8 cellular contexts compared by ENCODE assay signal in the genomic region with DNA sequence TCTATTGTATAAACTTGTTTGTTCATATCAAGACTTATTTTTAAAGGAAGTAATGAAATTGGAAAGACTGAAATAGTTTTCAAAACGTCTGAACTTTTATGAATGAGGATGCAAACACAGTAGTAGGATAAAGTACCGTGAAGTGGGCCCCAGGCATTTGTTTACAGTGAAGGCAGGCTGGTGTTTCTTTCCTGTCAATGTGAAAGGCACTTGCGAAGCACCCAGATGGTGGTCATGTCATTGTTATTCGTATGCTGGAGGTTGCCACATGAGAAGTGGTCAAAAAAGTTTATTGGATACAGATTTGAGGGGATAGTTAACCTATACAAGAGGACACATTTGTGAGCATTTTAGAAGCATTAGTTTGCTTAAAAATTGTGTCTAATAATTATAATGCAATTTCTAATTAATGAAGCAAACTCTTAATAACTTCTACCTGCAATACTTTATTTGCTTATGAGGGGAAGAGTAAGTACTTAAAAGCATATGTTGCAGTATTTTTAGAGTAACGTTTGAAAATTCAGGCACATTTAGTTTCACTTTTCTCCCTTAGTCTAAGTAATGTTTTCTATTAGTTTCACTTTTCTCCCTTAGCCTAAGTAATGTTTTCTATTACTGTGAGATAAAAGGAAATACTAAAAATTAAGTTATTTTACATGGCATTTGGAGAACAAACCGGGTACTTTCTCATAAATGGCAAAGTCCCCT.
A peak's percentile ranks its signal among the peaks of the same experiment; 100 is the strongest.
DNase-seq lines count a peak whose midpoint lies in the region; ATAC-seq and TF ChIP-seq lines count a peak whose summit lies in the region.

No MANE protein-coding gene starts in this region.

- H3K9me1 ChIP-seq in IMR-90 (ENCODE audit: insufficient read depth, low read length): peaks cover 21% of the 10 kb centered on the region

- H3K4me2 ChIP-seq in IMR-90 (ENCODE audit: low read depth, low read length) (peak overlapping the region; percentile 77), osteoblast (ENCODE audit: insufficient read depth, low read length) (peak overlapping the region; percentile 92)

- dilution Hi-C loops in IMR-90 (cut with HindIII; ENCODE audit: low sequenced_read_pairs, unreplicated experiment): no loop called here

- H3K56ac ChIP-seq in IMR-90 (ENCODE audit: extremely low read depth, insufficient read depth, low read length): peak overlapping the region; percentile 58; the same call in 1 of the 2 replicates

- peaks cover 0 to 26% of the 10 kb centered on the region in 2 experiments; a peak in 2 of 4 replicates for H3K79me1 ChIP-seq in IMR-90 (ENCODE audit: low read depth in 1 of 2, low read length in 2 of 2)

- DNase-seq in EH (ENCODE audit: low read depth): peak; percentile 42
- DNase-seq in IMR-90: peak; percentile 33
- no peak for DNase-seq in colonic mucosa
- DNase-seq in osteoblast (ENCODE audit: insufficient read length, low spot score, missing footprints): no peak
- no peak for DNase-seq in COLO668 (lab: John Stamatoyannopoulos, UW; ENCODE audit: unreplicated experiment)
- no peak for DNase-seq in HPDE6-E6E7 (ENCODE audit: extremely low spot score)
- DNase-seq in left lung: no peak

- H4K20me1 ChIP-seq in IMR-90 (ENCODE audit: insufficient read depth, low read length) (no peaks in the 10 kb centered on the region), osteoblast (ENCODE audit: insufficient read depth, low read length) (no peaks in the 10 kb centered on the region)

- peak overlapping the region; percentile 84 for H2BK5ac ChIP-seq in IMR-90 (ENCODE audit: low read depth, low read length, poor library complexity, severe bottlenecking)

- intact Hi-C loops in IMR-90 (cut with micrococcal nuclease): no loop called here
- intact Hi-C loops in colonic mucosa (cut with DNase I): no loop called here
- intact Hi-C loops in left lung (cut with DNase I): no loop called here

- peak overlapping the region; percentile 86; the same call in 1 of the 2 replicates for H4K91ac ChIP-seq in IMR-90 (ENCODE audit: insufficient read depth, low read depth, low read length)

- no peak for TF ChIP-seq RAD21 in IMR-90 (IDR thresholded peaks at IDR 0.05; ENCODE audit: low read length)

- in situ Hi-C loops in IMR-90 (cut with MboI; ENCODE audit: low sequenced_read_pairs): no loop called here

- BruUV-seq in IMR-90 (replicated peaks; lab: Mats Ljungman, UMichigan): no TSS peak

- POLR2A ChIA-PET in IMR-90 (lab: Charles Lee; ENCODE audit: unreplicated experiment): interaction anchor here (0.5 kb wide), 1 partner anchor 451 kb away, joined by 7 read pairs; no protein-coding TSS in a partner anchor

- H3K36me3 ChIP-seq in IMR-90 (ENCODE audit: control insufficient read depth, insufficient read depth, low read length): no peaks in the 10 kb centered on the region
- no peaks in the 10 kb centered on the region for H3K36me3 ChIP-seq in colonic mucosa
- peaks cover 22% of the 10 kb centered on the region for H3K36me3 ChIP-seq in osteoblast (ENCODE audit: insufficient read depth, low read length)
- no peaks in the 10 kb centered on the region for H3K36me3 ChIP-seq in left lung

- H2AK9ac ChIP-seq in IMR-90 (replicated peaks; ENCODE audit: low read depth, low read length, poor library complexity): no peak overlapping the region

- CTCF ChIA-PET in IMR-90 (lab: Yijun Ruan, JAX): interaction anchor here (1.3 kb wide), 1 partner anchor 212 kb away, joined by 3 read pairs; no protein-coding TSS in a partner anchor

- peak overlapping the region; percentile 56 for H2AK5ac ChIP-seq in IMR-90 (ENCODE audit: low read depth, low read length)

- peak overlapping the region; percentile 93 for H3K14ac ChIP-seq in IMR-90 (replicated peaks; ENCODE audit: low read depth, low read length)

- 14% methylated on average over 3 of the region's 6 CpGs; no CpG with 5 or more reads in 1 of the 2 experiments for WGBS in IMR-90 (ENCODE audit: extremely low coverage in 2 of 2, insufficient read length in 1 of 2), 2 experiments

- H3K18ac ChIP-seq in IMR-90 (ENCODE audit: low read depth, low read length): peak overlapping the region; percentile 95; the same call in 1 of the 2 replicates

- TF ChIP-seq CTCF in IMR-90 (conservative IDR thresholded peaks at IDR 0.05; ENCODE audit: low read depth, low read length) (no peak), colonic mucosa (IDR thresholded peaks at IDR 0.05) (no peak), osteoblast (IDR thresholded peaks at IDR 0.05; ENCODE audit: extremely low read depth, low read depth, low read length) (no peak), left lung (IDR thresholded peaks at IDR 0.05) (no peak)

- H3K27me3 ChIP-seq in IMR-90 (ENCODE audit: control insufficient read depth, insufficient read depth, low read length): no peaks in the 10 kb centered on the region
- H3K27me3 ChIP-seq in colonic mucosa: no peaks in the 10 kb centered on the region
- no peaks in the 10 kb centered on the region for H3K27me3 ChIP-seq in osteoblast (ENCODE audit: insufficient read depth, low read length)
- H3K27me3 ChIP-seq in left lung: no peaks in the 10 kb centered on the region

- H3K9ac ChIP-seq in IMR-90 (ENCODE audit: low read depth, low read length) (peak overlapping the region; percentile 49; the same call in 1 of the 2 replicates), colonic mucosa (ENCODE audit: low read depth in 2 of 2, low read length in 2 of 2) (no peak overlapping the region)

- H3K9me3 ChIP-seq in IMR-90 (ENCODE audit: control insufficient read depth, insufficient read depth, low read length) (no peaks in the 10 kb centered on the region), colonic mucosa (no peaks in the 10 kb centered on the region), osteoblast (ENCODE audit: low read depth, low read length) (no peaks in the 10 kb centered on the region), left lung (no peaks in the 10 kb centered on the region)

- H4K5ac ChIP-seq in IMR-90 (ENCODE audit: low read depth, low read length): peak overlapping the region; percentile 89

- ATAC-seq in IMR-90 (ENCODE audit: low read depth) (peak; percentile 59), left lung (no peak), GM21526 (IDR thresholded peaks at IDR 0.05; ENCODE audit: low FRiP score, unreplicated experiment) (no peak)

- H4K8ac ChIP-seq in IMR-90 (ENCODE audit: low read depth in 2 of 2, low read length in 2 of 2): peak overlapping the region; percentile 40 to 84

- H2AFZ ChIP-seq in IMR-90 (replicated peaks; ENCODE audit: low read length, poor library complexity) (peak overlapping the region; percentile 87), osteoblast (ENCODE audit: low read length) (peak overlapping the region; percentile 67)

- peak overlapping the region; percentile 94 for H3K4ac ChIP-seq in IMR-90 (ENCODE audit: low read depth, low read length)

- H3K4me3 ChIP-seq in IMR-90 (ENCODE audit: insufficient read depth, low read depth, low read length): peak overlapping the region; percentile 13; the same call in 1 of the 2 replicates
- no peak overlapping the region for H3K4me3 ChIP-seq in colonic mucosa
- H3K4me3 ChIP-seq in osteoblast (ENCODE audit: insufficient read depth, low read length): peak overlapping the region; percentile 62
- H3K4me3 ChIP-seq in left lung: no peak overlapping the region

- H3K4me1 ChIP-seq in IMR-90 (ENCODE audit: control insufficient read depth, insufficient read depth, low read length) (peaks cover 19% of the 10 kb centered on the region), colonic mucosa (no peaks in the 10 kb centered on the region), osteoblast (ENCODE audit: insufficient read depth, low read length) (peaks cover 42% of the 10 kb centered on the region), left lung (peaks cover 9 to 16% of the 10 kb centered on the region in 2 donors)

- H2BK120ac ChIP-seq in IMR-90 (ENCODE audit: low read depth, low read length): peak overlapping the region; percentile 96

- H3K79me2 ChIP-seq in osteoblast (ENCODE audit: insufficient read depth, low read length): peaks cover 59% of the 10 kb centered on the region

- H3K27ac ChIP-seq in IMR-90 (ENCODE audit: insufficient read depth, low read length) (peak overlapping the region; percentile 86), colonic mucosa (peak overlapping the region; percentile 20), osteoblast (ENCODE audit: low read depth, low read length) (peak overlapping the region; percentile 77), left lung (peak overlapping the region in 1 of 2 donors; percentile 23)

- H2BK20ac ChIP-seq in IMR-90 (ENCODE audit: low read depth, low read length): peak overlapping the region; percentile 96

- H3K23ac ChIP-seq in IMR-90 (ENCODE audit: low read depth, low read length): peak overlapping the region; percentile 92

- H2BK15ac ChIP-seq in IMR-90 (ENCODE audit: low read depth, low read length): peak overlapping the region; percentile 92; the same call in 2 of the 3 replicates

- TF ChIP-seq POLR2A in IMR-90 (IDR thresholded peaks at IDR 0.05; ENCODE audit: low read depth, low read length): no peak

TF ChIP-seq in IMR-90, 13 proteins besides CTCF, POLR2A, EP300 and RAD21 (continues in another document):
- TF ChIP-seq, protein P1, sequence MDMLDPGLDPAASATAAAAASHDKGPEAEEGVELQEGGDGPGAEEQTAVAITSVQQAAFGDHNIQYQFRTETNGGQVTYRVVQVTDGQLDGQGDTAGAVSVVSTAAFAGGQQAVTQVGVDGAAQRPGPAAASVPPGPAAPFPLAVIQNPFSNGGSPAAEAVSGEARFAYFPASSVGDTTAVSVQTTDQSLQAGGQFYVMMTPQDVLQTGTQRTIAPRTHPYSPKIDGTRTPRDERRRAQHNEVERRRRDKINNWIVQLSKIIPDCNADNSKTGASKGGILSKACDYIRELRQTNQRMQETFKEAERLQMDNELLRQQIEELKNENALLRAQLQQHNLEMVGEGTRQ (IDR thresholded peaks at IDR 0.05; ENCODE audit: low read depth, low read length): no peak
- no peak for TF ChIP-seq CHD1 (IDR thresholded peaks at IDR 0.05; ENCODE audit: low read depth, low read length)
- TF ChIP-seq, protein P2, sequence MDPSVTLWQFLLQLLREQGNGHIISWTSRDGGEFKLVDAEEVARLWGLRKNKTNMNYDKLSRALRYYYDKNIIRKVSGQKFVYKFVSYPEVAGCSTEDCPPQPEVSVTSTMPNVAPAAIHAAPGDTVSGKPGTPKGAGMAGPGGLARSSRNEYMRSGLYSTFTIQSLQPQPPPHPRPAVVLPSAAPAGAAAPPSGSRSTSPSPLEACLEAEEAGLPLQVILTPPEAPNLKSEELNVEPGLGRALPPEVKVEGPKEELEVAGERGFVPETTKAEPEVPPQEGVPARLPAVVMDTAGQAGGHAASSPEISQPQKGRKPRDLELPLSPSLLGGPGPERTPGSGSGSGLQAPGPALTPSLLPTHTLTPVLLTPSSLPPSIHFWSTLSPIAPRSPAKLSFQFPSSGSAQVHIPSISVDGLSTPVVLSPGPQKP (IDR thresholded peaks at IDR 0.05; ENCODE audit: borderline replicate concordance, low read depth, low read length): no peak
- no peak for TF ChIP-seq RCOR1 (IDR thresholded peaks at IDR 0.05; ENCODE audit: insufficient replicate concordance, low read length)
- TF ChIP-seq SMC3 (IDR thresholded peaks at IDR 0.05; ENCODE audit: low read depth, low read length): no peak
- no peak for TF ChIP-seq NFE2L2 (IDR thresholded peaks at IDR 0.05; ENCODE audit: low read depth, low read length)
- TF ChIP-seq CEBPB (IDR thresholded peaks at IDR 0.05; ENCODE audit: low read depth, low read length): no peak
- no peak for TF ChIP-seq MXI1 (IDR thresholded peaks at IDR 0.05; ENCODE audit: borderline replicate concordance, low read depth, low read length)
- no peak for TF ChIP-seq MAFK (IDR thresholded peaks at IDR 0.05; ENCODE audit: low read depth, low read length)

Comparison
In these comparisons a context has a peak if more than half of its experiments do, and no peak if none do; other contexts are left out.
1. DNase-seq: peak in EH (single experiment) and IMR-90 (single experiment); none in colonic mucosa (single experiment), osteoblast (single experiment), COLO668 (single experiment), HPDE6-E6E7 (single experiment) and left lung (0 of 2).
2. H3K4me3 ChIP-seq: peak in IMR-90 (single experiment) and osteoblast (single experiment); none in colonic mucosa (single experiment) and left lung (0 of 2).